ENCODE assay signal across 33 cellular contexts in genomic region chr9:130191068-130191748, GRCh38. TPM values are rescaled to one million over a fixed set of nuclear protein-coding genes. Genes with fewer than 3 reads are reported as not detected.
A peak's percentile ranks its signal among the peaks of the same experiment; 100 is the strongest.
DNase-seq lines count a peak whose midpoint lies in the region; TF ChIP-seq lines count a peak whose summit lies in the region.
"Had no signal": no experiment of that assay in that cellular context is flagged by ENCODE, and none has a peak within 500 bp of the region (broad histone marks: within the 10 kb centered on the region; RNA-seq: fewer than 3 reads in every experiment).

No MANE protein-coding gene starts in this region.

- H3K4me1 ChIP-seq in stomach smooth muscle (ENCODE audit: control insufficient read depth, insufficient read depth, low read length) = peaks cover 93% of the 10 kb centered on the region
- H3K4me1 ChIP-seq: HAP-1, psoas muscle had no signal

- no peak for TF ChIP-seq CTCF in glutamatergic neuron (IDR thresholded peaks at IDR 0.05; ENCODE audit: partially characterized antibody, unreplicated experiment)
- TF ChIP-seq CTCF in GM13976 (IDR thresholded peaks at IDR 0.05; ENCODE audit: borderline replicate concordance, control extremely low read depth, extremely low read depth, insufficient read depth, missing control alignments) = no peak

- H3K9ac ChIP-seq in stomach smooth muscle (ENCODE audit: low read length in 2 of 2) = peak overlapping the region; percentile 21 to 64

- no peaks in the 10 kb centered on the region for H3K9me3 ChIP-seq in stomach smooth muscle (ENCODE audit: control insufficient read depth in 2 of 2, low read length in 2 of 2)
- H3K9me3 ChIP-seq: BE2C, breast epithelium, HAP-1, psoas muscle, vagina had no signal

- no peak overlapping the region for H3K4me3 Mint-ChIP-seq in glutamatergic neuron (ENCODE audit: unreplicated experiment)
- H3K4me3 Mint-ChIP-seq in activated T-cell treated with anti-CD3 and anti-CD28 coated beads, Interleukin-2, amount 50 U/mL, for 24 hours = no peak overlapping the region
- H3K4me3 Mint-ChIP-seq: activated CD8-positive, alpha-beta T cell treated with anti-CD3 and anti-CD28 coated beads for 36 hours; activated naive CD4-positive, alpha-beta T cell treated with anti-CD3 and anti-CD28 coated beads, Interleukin-2, amount 50 U/mL, for 24 hours; effector memory CD8-positive, alpha-beta T cell; naive thymus-derived CD8-positive, alpha-beta T cell; T-helper 2 cell treated with Interferon-gamma antibody and Interleukin-4, amounts not matched to agents 5 μg/mL and 100 μg/mL, for 36 hours had no signal

- H3K4me3 ChIP-seq in H7 (ENCODE audit: insufficient read depth, low read depth, low read length) (no peak overlapping the region), stomach smooth muscle (ENCODE audit: low read length in 2 of 2) (peak overlapping the region in 1 of 2 donors; percentile 35)
- H3K4me3 ChIP-seq: breast epithelium, coronary artery, GM12878, HAP-1, psoas muscle, vagina had no signal

- H3K27ac Mint-ChIP-seq in glutamatergic neuron (ENCODE audit: unreplicated experiment) = no peak overlapping the region
- no peak overlapping the region for H3K27ac Mint-ChIP-seq in activated T-cell treated with anti-CD3 and anti-CD28 coated beads, Interleukin-2, amount 50 U/mL, for 24 hours
- H3K27ac Mint-ChIP-seq: activated CD8-positive, alpha-beta T cell treated with anti-CD3 and anti-CD28 coated beads for 36 hours; activated naive CD4-positive, alpha-beta T cell treated with anti-CD3 and anti-CD28 coated beads, Interleukin-2, amount 50 U/mL, for 24 hours; effector memory CD8-positive, alpha-beta T cell; T-helper 2 cell treated with Interferon-gamma antibody and Interleukin-4, amounts not matched to agents 5 μg/mL and 100 μg/mL, for 36 hours had no signal

- no peaks in the 10 kb centered on the region for H3K27me3 ChIP-seq in H7 (ENCODE audit: control insufficient read depth, insufficient read depth, low read length)
- no peaks in the 10 kb centered on the region for H3K27me3 ChIP-seq in stomach smooth muscle (ENCODE audit: control insufficient read depth in 1 of 2, insufficient read depth in 2 of 2, low read length in 2 of 2)
- H3K27me3 ChIP-seq: BE2C, breast epithelium, foreskin keratinocyte, vagina had no signal

- H3K36me3 ChIP-seq in H7 (replicated peaks; ENCODE audit: control insufficient read depth, insufficient read depth, low read length) (no peaks in the 10 kb centered on the region; the same call in 1 of the 2 replicates), stomach smooth muscle (ENCODE audit: control insufficient read depth in 2 of 2, insufficient read depth in 2 of 2, low read length in 2 of 2) (no peaks in the 10 kb centered on the region)
- H3K36me3 ChIP-seq: BE2C, breast epithelium, vagina had no signal

- H3K4me1 Mint-ChIP-seq in glutamatergic neuron (ENCODE audit: low read depth, unreplicated experiment) = peaks cover 43% of the 10 kb centered on the region
- no peaks in the 10 kb centered on the region for H3K4me1 Mint-ChIP-seq in activated T-cell treated with anti-CD3 and anti-CD28 coated beads, Interleukin-2, amount 50 U/mL, for 24 hours (ENCODE audit: low read depth)
- H3K4me1 Mint-ChIP-seq: activated naive CD4-positive, alpha-beta T cell treated with anti-CD3 and anti-CD28 coated beads, Interleukin-2, amount 50 U/mL, for 24 hours had no signal

- H3K27ac ChIP-seq in angular gyrus (ENCODE audit: low read depth, low read length) (peak overlapping the region; percentile 49), stomach smooth muscle (ENCODE audit: low read length) (peak overlapping the region; percentile 98)
- H3K27ac ChIP-seq: breast epithelium, foreskin keratinocyte, psoas muscle, vagina had no signal

- peaks cover 15% of the 10 kb centered on the region for H3K9me3 Mint-ChIP-seq in glutamatergic neuron (ENCODE audit: unreplicated experiment)
- H3K9me3 Mint-ChIP-seq in activated T-cell treated with anti-CD3 and anti-CD28 coated beads, Interleukin-2, amount 50 U/mL, for 24 hours = no peaks in the 10 kb centered on the region
- H3K9me3 Mint-ChIP-seq: activated CD8-positive, alpha-beta T cell treated with anti-CD3 and anti-CD28 coated beads for 36 hours; activated naive CD4-positive, alpha-beta T cell treated with anti-CD3 and anti-CD28 coated beads, Interleukin-2, amount 50 U/mL, for 24 hours; effector memory CD8-positive, alpha-beta T cell; naive thymus-derived CD8-positive, alpha-beta T cell; T-helper 2 cell treated with Interferon-gamma antibody and Interleukin-4, amounts not matched to agents 5 μg/mL and 100 μg/mL, for 36 hours had no signal

- no peaks in the 10 kb centered on the region for H3K36me3 Mint-ChIP-seq in glutamatergic neuron (ENCODE audit: unreplicated experiment)
- H3K36me3 Mint-ChIP-seq in activated T-cell treated with anti-CD3 and anti-CD28 coated beads, Interleukin-2, amount 50 U/mL, for 24 hours (ENCODE audit: low read depth) = no peaks in the 10 kb centered on the region
- H3K36me3 Mint-ChIP-seq: activated naive CD4-positive, alpha-beta T cell treated with anti-CD3 and anti-CD28 coated beads, Interleukin-2, amount 50 U/mL, for 24 hours; naive thymus-derived CD8-positive, alpha-beta T cell had no signal

- H3K27me3 Mint-ChIP-seq in glutamatergic neuron (ENCODE audit: unreplicated experiment) = peaks cover 13% of the 10 kb centered on the region
- H3K27me3 Mint-ChIP-seq in activated T-cell treated with anti-CD3 and anti-CD28 coated beads, Interleukin-2, amount 50 U/mL, for 24 hours = no peaks in the 10 kb centered on the region
- H3K27me3 Mint-ChIP-seq: activated CD8-positive, alpha-beta T cell treated with anti-CD3 and anti-CD28 coated beads for 36 hours; activated naive CD4-positive, alpha-beta T cell treated with anti-CD3 and anti-CD28 coated beads, Interleukin-2, amount 50 U/mL, for 24 hours had no signal

- in situ Hi-C loops in GM13976 (cut with MboI; ENCODE audit: low sequenced_read_pairs, unreplicated experiment) = no loop called here

- peak; percentile 56 for DNase-seq in H7
- DNase-seq in glutamatergic neuron = peak; percentile 19
- no peak for DNase-seq in SIG-M5 treated with dmso at 0.1 percent for 504 hours (lab: John Stamatoyannopoulos, UW; ENCODE audit: unreplicated experiment)
- no peak for DNase-seq in GM13976 (ENCODE audit: low spot score)
- DNase-seq in activated T-cell treated with anti-CD3 and anti-CD28 coated beads, Interleukin-2, amount 50 U/mL, for 24 hours = no peak
- DNase-seq in putamen (ENCODE audit: low spot score) = no peak
- DNase-seq: activated CD4-positive, alpha-beta T cell treated with anti-CD3 and anti-CD28 coated beads for 1 hour; activated CD8-positive, alpha-beta memory T cell treated with anti-CD3 and anti-CD28 coated beads, Interleukin-2, amount 50 U/mL, for 48 hours; activated CD8-positive, alpha-beta T cell treated with anti-CD3 and anti-CD28 coated beads for 36 hours; effector memory CD8-positive, alpha-beta T cell; foreskin keratinocyte; kidney glomerular epithelial cell; MM.1S; naive thymus-derived CD8-positive, alpha-beta T cell; NCI-H1105 treated with DMSO at 0.1 percent for 48 hours; NCI-H1930; NCI-H2171 treated with DMSO at 0.1 percent for 48 hours; NCI-H524 treated with DMSO at 0.1 percent for 48 hours; NK-92 treated with Interleukin-12 subunit alpha and Interleukin-12 subunit beta, amount 100 ng/mL, for 24 hours; PC-3; psoas muscle; stimulated activated CD4-positive, alpha-beta T cell treated with anti-CD3 and anti-CD28 coated beads, Interleukin-15, amount 100 ng/mL, for 24 hours; stimulated activated CD4-positive, alpha-beta T cell treated with anti-CD3 and anti-CD28 coated beads, Interleukin-4, amount 100 ng/mL, for 4 hours had no signal

RNA-seq across cellular contexts. Expression of gene NCS1, which starts 19.0 kb away (rescaled TPM):
- total RNA-seq in H7 (2014; rRNA removed; shearing (Covaris generic)) = 24.6 and 28.3 TPM in 2 replicates
- total RNA-seq in glutamatergic neuron (ENCODE audit: unreplicated experiment) = 312 TPM
- total RNA-seq: naive thymus-derived CD8-positive, alpha-beta T cell had no signal

Comparison
In these comparisons a context has a peak if more than half of its experiments do, and no peak if none do; other contexts are left out.
1. DNase-seq: peak in H7 (single experiment) and glutamatergic neuron (single experiment); none in SIG-M5 treated with dmso at 0.1 percent for 504 hours (single experiment), GM13976 (single experiment), activated T-cell treated with anti-CD3 and anti-CD28 coated beads, Interleukin-2, amount 50 U/mL, for 24 hours (single experiment) and putamen (single experiment).
2. RNA of gene NCS1, which starts 19.0 kb away (total RNA-seq): 312 TPM in glutamatergic neuron (single experiment); 24.6 to 28.3 TPM in H7; every median in the first group is over 10 times any median in the second.